Comparison of ENCODE assay signal across 8 cellular contexts in the genomic region with DNA sequence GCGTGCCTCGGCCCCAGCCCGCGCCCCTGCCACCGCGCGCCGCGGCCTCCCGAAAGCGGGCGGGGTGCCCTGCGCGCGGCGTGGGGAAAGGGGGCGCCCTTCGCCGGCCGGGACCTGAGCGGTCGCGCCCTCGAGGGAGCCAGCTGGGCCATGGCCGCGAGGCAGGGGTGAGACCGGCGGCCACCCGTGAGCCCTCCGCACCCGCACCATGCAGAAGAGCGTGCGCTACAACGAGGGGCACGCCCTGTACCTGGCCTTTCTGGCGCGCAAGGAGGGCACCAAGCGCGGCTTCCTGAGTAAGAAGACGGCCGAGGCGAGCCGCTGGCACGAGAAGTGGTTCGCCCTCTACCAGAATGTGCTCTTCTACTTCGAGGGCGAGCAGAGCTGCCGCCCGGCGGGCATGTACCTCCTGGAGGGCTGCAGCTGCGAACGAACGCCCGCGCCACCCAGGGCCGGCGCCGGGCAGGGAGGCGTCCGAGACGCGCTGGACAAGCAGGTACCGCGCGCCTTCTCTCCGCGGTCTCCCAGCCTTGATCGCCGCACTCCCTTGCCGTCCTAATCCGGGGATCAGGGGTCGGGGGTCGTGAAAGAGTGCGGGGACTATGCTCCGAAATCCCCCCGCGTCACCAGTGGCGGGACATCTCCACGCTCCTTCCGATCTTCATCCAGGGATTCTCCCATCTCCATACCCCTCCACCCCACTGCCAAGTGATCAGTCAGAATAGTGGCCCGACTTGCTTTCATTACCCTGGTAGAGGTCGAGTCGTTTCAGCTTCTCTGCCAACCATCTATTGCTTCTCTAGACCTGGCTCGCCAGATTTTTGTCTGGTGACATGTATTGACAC. TPM values are rescaled to one million over a fixed set of nuclear protein-coding genes. Genes with fewer than 3 reads are reported as not detected.
A peak's percentile ranks its signal among the peaks of the same experiment; 100 is the strongest.
DNase-seq lines count a peak whose midpoint lies in the region; ATAC-seq, FAIRE-seq and TF ChIP-seq lines count a peak whose summit lies in the region.

No MANE protein-coding gene starts in this region.

- POLR2A ChIA-PET in HEK293T (lab: Yijun Ruan, JAX) (no interaction called here), H1 (lab: Charles Lee; ENCODE audit: partially characterized antibody) (interaction anchor here (0.5 kb wide), 1 partner anchor 148 kb away, joined by 3 read pairs; no protein-coding TSS in a partner anchor)
- POLR2A ChIA-PET in activated CD4-positive, alpha-beta memory T cell treated with anti-CD3 and anti-CD28 coated beads for 36 hours (lab: Charles Lee), result interaction anchor here (1.3 kb wide), 1 partner anchor 48 kb away, joined by 4 read pairs; no protein-coding TSS in a partner anchor

- H3K36me3 Mint-ChIP-seq in activated CD4-positive, alpha-beta memory T cell treated with anti-CD3 and anti-CD28 coated beads for 36 hours, result no peaks in the 10 kb centered on the region

- peak overlapping the region; percentile 81; the same call in 1 of the 2 replicates for H2AFZ ChIP-seq in H1 (ENCODE audit: low read length)
- peak overlapping the region; percentile 72 for H2AFZ ChIP-seq in mesenchymal stem cell (ENCODE audit: low read depth, low read length)

- no peak overlapping the region for H2BK20ac ChIP-seq in H1 (ENCODE audit: low read length)

- peak; percentile 26 for DNase-seq in HEK293T (ENCODE audit: extremely low spot score)
- DNase-seq in activated CD4-positive, alpha-beta memory T cell treated with anti-CD3 and anti-CD28 coated beads for 36 hours, result peak; percentile 60
- peak in 1 of 2 experiments; percentile 75 for DNase-seq in H1 (ENCODE audit: low read depth in 1 of 2, low spot score in 2 of 2)
- peak; percentile 77 for DNase-seq in mesenchymal stem cell
- peak; percentile 10 to 25 for DNase-seq in stimulated activated CD8-positive, alpha-beta memory T cell treated with anti-CD3 and anti-CD28 coated beads, Interleukin-15, amount 100 ng/mL, for 4 hours (ENCODE audit: low read depth in 2 of 2)
- DNase-seq in SKM-1 (lab: John Stamatoyannopoulos, UW; ENCODE audit: unreplicated experiment), result no peak

- H3K79me1 ChIP-seq in H1 (ENCODE audit: low read depth, low read length) (no peaks in the 10 kb centered on the region; the same call in 1 of the 2 replicates), mesenchymal stem cell (replicated peaks; ENCODE audit: low read length, poor library complexity, severe bottlenecking) (no peaks in the 10 kb centered on the region)

- peak; percentile 9 to 10; a peak in 1 of 4 replicates for TF ChIP-seq RAD21 in H1 (IDR thresholded peaks at IDR 0.05 in 1 of 2, conservative IDR thresholded peaks at IDR 0.05 in 1 of 2; ENCODE audit: low read depth in 2 of 2, low read length in 2 of 2)

- peak in 1 of 3 experiments; percentile 3; a peak in 1 of 4 replicates for TF ChIP-seq CTCF in H1 (IDR thresholded peaks at IDR 0.05; ENCODE audit: control extremely low read depth in 1 of 3, insufficient read depth in 1 of 3, low read depth in 1 of 3, low read length in 3 of 3)

- peaks cover 0 to 14% of the 10 kb centered on the region in 2 experiments; a peak in 3 of 4 replicates for H3K79me2 ChIP-seq in H1 (ENCODE audit: control insufficient read depth in 1 of 2, insufficient read depth in 2 of 2, low read length in 2 of 2)

- H3K36me3 ChIP-seq in H1 (ENCODE audit: control insufficient read depth in 2 of 4, insufficient read depth in 4 of 4, low read length in 3 of 4), result no peaks in the 10 kb centered on the region
- no peaks in the 10 kb centered on the region for H3K36me3 ChIP-seq in mesenchymal stem cell (ENCODE audit: control insufficient read depth in 1 of 2, insufficient read depth in 2 of 2, low read depth in 1 of 2, low read length in 2 of 2)

- H3K27ac ChIP-seq in H1 (ENCODE audit: low read depth, low read length) (no peak overlapping the region), mesenchymal stem cell (ENCODE audit: low read length, poor library complexity, severe bottlenecking) (no peak overlapping the region)

- H3K9ac ChIP-seq in H1 (replicated peaks in 1 of 4; ENCODE audit: extremely low read depth in 1 of 4, low read depth in 3 of 4, low read length in 3 of 4) (peak overlapping the region in 3 of 4 experiments; percentile 10 to 33 (median 13); a peak in 4 of 7 replicates), mesenchymal stem cell (ENCODE audit: low read length) (no peak overlapping the region)

- H2BK12ac ChIP-seq in H1 (ENCODE audit: low read depth, low read length) (no peak overlapping the region; the same call in 1 of the 2 replicates), mesenchymal stem cell (ENCODE audit: low read length in 2 of 2) (peak overlapping the region in 1 of 2 experiments; percentile 98)

- peaks cover 55% of the 10 kb centered on the region for H3K4me1 Mint-ChIP-seq in activated CD4-positive, alpha-beta memory T cell treated with anti-CD3 and anti-CD28 coated beads for 36 hours (ENCODE audit: low read depth)

- H3K23ac ChIP-seq in H1 (ENCODE audit: insufficient read length) (no peak overlapping the region), mesenchymal stem cell (ENCODE audit: low read length in 2 of 2) (peak overlapping the region in 1 of 2 experiments; percentile 99)

- peak overlapping the region; percentile 81 for H3K4me3 Mint-ChIP-seq in activated CD4-positive, alpha-beta memory T cell treated with anti-CD3 and anti-CD28 coated beads for 36 hours

- ATAC-seq in HG03565 (IDR thresholded peaks at IDR 0.05; ENCODE audit: unreplicated experiment), result no peak
- ATAC-seq in HG03457 (IDR thresholded peaks at IDR 0.05; ENCODE audit: unreplicated experiment), result no peak

- H3K27me3 ChIP-seq in H1 (replicated peaks in 1 of 4; ENCODE audit: control insufficient read depth in 3 of 4, extremely low read depth in 1 of 4, insufficient read depth in 3 of 4, low read length in 3 of 4) (peaks cover 3 to 25% (median 21%) of the 10 kb centered on the region in 4 experiments; a peak in 6 of 7 replicates), mesenchymal stem cell (ENCODE audit: control insufficient read depth in 1 of 2, insufficient read depth in 1 of 2, low read length in 2 of 2) (peaks cover 44 to 54% of the 10 kb centered on the region in 2 experiments)

- no peak overlapping the region for H2AK5ac ChIP-seq in H1 (ENCODE audit: low read depth, low read length)
- H2AK5ac ChIP-seq in mesenchymal stem cell (ENCODE audit: low read length, severe bottlenecking), result no peak overlapping the region

- no peak overlapping the region for H2BK120ac ChIP-seq in H1 (replicated peaks; ENCODE audit: low read depth, low read length)
- peak overlapping the region; percentile 96 for H2BK120ac ChIP-seq in mesenchymal stem cell (ENCODE audit: low read depth, low read length)

- CTCF ChIA-PET in HEK293T (lab: Yijun Ruan, JAX), result interaction anchor here (0.6 kb wide), 1 partner anchor 13 kb away, joined by 5 read pairs; no protein-coding TSS in a partner anchor
- CTCF ChIA-PET in activated CD4-positive, alpha-beta memory T cell treated with anti-CD3 and anti-CD28 coated beads for 36 hours (lab: Charles Lee), result interaction anchor here (0.6 to 2.7 kb wide), 6 partner anchors 14 to 339 kb away, joined by 3 to 22 read pairs (median 4); no protein-coding TSS in a partner anchor
- CTCF ChIA-PET in H1 (lab: Charles Lee; ENCODE audit: partially characterized antibody), result interaction anchor here (2.0 kb wide), 1 partner anchor 83 kb away, joined by 10 read pairs; no protein-coding TSS in a partner anchor

- WGBS in H1 (ENCODE audit: extremely low coverage in 1 of 2, insufficient coverage in 1 of 2, insufficient read length in 1 of 2, insufficient replicate concordance in 2 of 2, low coverage in 1 of 2, low lambda C conversion rate in 2 of 2, missing lambda C conversion rate in 1 of 2), 2 experiments, result 2% methylated on average over 61 of the region's 84 CpGs; no CpG with 5 or more reads in 1 of the 2 experiments
- under 1% methylated on average over 70 of the region's 84 CpGs for WGBS in mesenchymal stem cell

- H3K14ac ChIP-seq in H1 (ENCODE audit: insufficient read length) (no peak overlapping the region), mesenchymal stem cell (ENCODE audit: low read length in 2 of 2) (peak overlapping the region in 1 of 2 experiments; percentile 99)

- no peak overlapping the region for H3K4ac ChIP-seq in H1 (replicated peaks; ENCODE audit: insufficient read length, low read depth, low read length)
- peak overlapping the region; percentile 5 to 100 for H3K4ac ChIP-seq in mesenchymal stem cell (ENCODE audit: low read depth in 1 of 2, low read length in 2 of 2)

- H3K56ac ChIP-seq in H1 (replicated peaks; ENCODE audit: insufficient read length, low read depth, low read length), result no peak overlapping the region

- peak overlapping the region; percentile 90 to 99 for H3K4me2 ChIP-seq in H1 (ENCODE audit: insufficient read depth in 1 of 2, low read depth in 2 of 2, low read length in 2 of 2)
- H3K4me2 ChIP-seq in mesenchymal stem cell (ENCODE audit: low read length, poor library complexity, severe bottlenecking), result peak overlapping the region; percentile 74

- peaks cover 16 to 31% (median 25%) of the 10 kb centered on the region in 4 experiments for H3K4me1 ChIP-seq in H1 (replicated peaks in 1 of 4; ENCODE audit: control insufficient read depth in 3 of 4, insufficient read depth in 4 of 4, low read length in 3 of 4)
- H3K4me1 ChIP-seq in mesenchymal stem cell (ENCODE audit: control insufficient read depth, insufficient read depth, low read depth, low read length), result peaks cover 17% of the 10 kb centered on the region

- H3K9me3 ChIP-seq in H1 (ENCODE audit: insufficient read depth in 2 of 2, low read depth in 1 of 2, low read length in 1 of 2) (no peaks in the 10 kb centered on the region), mesenchymal stem cell (ENCODE audit: control insufficient read depth, low read length) (no peaks in the 10 kb centered on the region)

- H3K18ac ChIP-seq in H1 (ENCODE audit: extremely low read depth, low read length), result no peak overlapping the region
- H3K18ac ChIP-seq in mesenchymal stem cell (ENCODE audit: low read depth in 1 of 2, low read length in 2 of 2), result peak overlapping the region; percentile 68 to 100

- H4K8ac ChIP-seq in H1 (ENCODE audit: extremely low read depth, insufficient read depth, low read length) (peak overlapping the region; percentile 7), mesenchymal stem cell (ENCODE audit: low read length) (peak overlapping the region; percentile 59)

- H3K27me3 Mint-ChIP-seq in activated CD4-positive, alpha-beta memory T cell treated with anti-CD3 and anti-CD28 coated beads for 36 hours, result peaks cover 6% of the 10 kb centered on the region

- TF ChIP-seq POLR2A in H1 (IDR thresholded peaks at IDR 0.05; ENCODE audit: control extremely low read depth in 1 of 2, low read depth in 2 of 2, low read length in 2 of 2), result no peak

- H4K20me1 ChIP-seq in H1 (replicated peaks in 1 of 2; ENCODE audit: control insufficient read depth in 1 of 2, insufficient read depth in 2 of 2, low read length in 2 of 2), result peaks cover 0 to 3% of the 10 kb centered on the region in 2 experiments

- intact Hi-C loops in activated CD4-positive, alpha-beta memory T cell treated with anti-CD3 and anti-CD28 coated beads for 36 hours (cut with micrococcal nuclease), result loop anchor here (1.0 to 10.0 kb wide), 7 partner anchors 76 to 556 kb away; partner anchors contain the start of genes ZCCHC9 and ZFYVE16

- TF ChIP-seq EP300 in H1 (IDR thresholded peaks at IDR 0.05; ENCODE audit: borderline replicate concordance in 1 of 2, low read depth in 2 of 2, low read length in 2 of 2), result no peak

- H3K27ac Mint-ChIP-seq in activated CD4-positive, alpha-beta memory T cell treated with anti-CD3 and anti-CD28 coated beads for 36 hours, result peak overlapping the region; percentile 56

- H3K23me2 ChIP-seq in H1 (ENCODE audit: low read depth, low read length), result peaks cover 17% of the 10 kb centered on the region

- H3K4me3 ChIP-seq in H1 (ENCODE audit: extremely low read depth in 1 of 4, insufficient read depth in 2 of 4, low read depth in 3 of 4, low read length in 4 of 4) (peak overlapping the region; percentile 48 to 70 (median 64)), mesenchymal stem cell (ENCODE audit: insufficient read depth in 1 of 2, low read depth in 1 of 2, low read length in 2 of 2) (peak overlapping the region; percentile 50 to 64)

- no peak overlapping the region for H4K5ac ChIP-seq in H1 (ENCODE audit: insufficient read length, low read depth, low read length)

- H2BK15ac ChIP-seq in H1 (ENCODE audit: low read length) (no peak overlapping the region; the same call in 1 of the 2 replicates), mesenchymal stem cell (ENCODE audit: low read depth, poor library complexity, severe bottlenecking) (peak overlapping the region; percentile 73)

- peak overlapping the region; percentile 51 for H4K91ac ChIP-seq in H1 (replicated peaks; ENCODE audit: insufficient read length, low read length)
- H4K91ac ChIP-seq in mesenchymal stem cell (ENCODE audit: low read length), result peak overlapping the region; percentile 77

- no peak for FAIRE-seq in H1 (lab: Jason Lieb, UNC)

- H2BK5ac ChIP-seq in H1 (ENCODE audit: low read depth, low read length) (no peak overlapping the region), mesenchymal stem cell (ENCODE audit: low read depth, low read length, poor library complexity, severe bottlenecking) (no peak overlapping the region)

- no peaks in the 10 kb centered on the region for H3K9me3 Mint-ChIP-seq in activated CD4-positive, alpha-beta memory T cell treated with anti-CD3 and anti-CD28 coated beads for 36 hours

RNA-seq across cellular contexts. Expression of gene RASGRF2, which starts 0.6 kb away (rescaled TPM):
- total RNA-seq in activated CD4-positive, alpha-beta memory T cell treated with anti-CD3 and anti-CD28 coated beads for 36 hours, result 1 to 10 TPM; 7.6 to 8.6 TPM
- total RNA-seq in H1 (2021; fragmentation: NEBNext Ultra II Directional; extraction: Animal tissue kit (Norgen Biotek cat#: 25700)), result 27.7 and 29.5 TPM in 2 replicates
- 2.6 and 4.1 TPM in 2 replicates for polyA plus RNA-seq in H1 (2011; rRNA removed)
- 4.4 TPM for polyA plus RNA-seq in H1 (2011; cell fraction: cytosol; rRNA removed)
- 7.7 TPM for polyA plus RNA-seq in H1 (2011; cell fraction: nucleus; rRNA removed)
- polyA plus RNA-seq in H1 (2012, experiment 1 of 2), result 3.4 to 5.4 TPM (median 4.5 TPM) in 4 replicates
- 1.3 TPM for polyA plus RNA-seq in H1 (2012, experiment 2 of 2)
- polyA plus RNA-seq in H1 (2013, experiment 1 of 2), result 13.9 TPM
- polyA plus RNA-seq in H1 (2013, experiment 2 of 2), result 14.2 TPM
- polyA minus RNA-seq in H1 (2011; rRNA and poly(A)+ RNA removed), result 11.6 and 15.4 TPM in 2 replicates
- polyA minus RNA-seq in H1 (2011; cell fraction: cytosol; rRNA and poly(A)+ RNA removed), result 7.6 TPM
- polyA minus RNA-seq in H1 (2011; cell fraction: nucleus; rRNA and poly(A)+ RNA removed), result 22.3 TPM
- 24.9 TPM for polyA plus RNA-seq in mesenchymal stem cell (2013, experiment 1 of 2)
- 25.2 TPM for polyA plus RNA-seq in mesenchymal stem cell (2013, experiment 2 of 2)
